1 cellular context compared by ENCODE assay signal in the genomic region with DNA sequence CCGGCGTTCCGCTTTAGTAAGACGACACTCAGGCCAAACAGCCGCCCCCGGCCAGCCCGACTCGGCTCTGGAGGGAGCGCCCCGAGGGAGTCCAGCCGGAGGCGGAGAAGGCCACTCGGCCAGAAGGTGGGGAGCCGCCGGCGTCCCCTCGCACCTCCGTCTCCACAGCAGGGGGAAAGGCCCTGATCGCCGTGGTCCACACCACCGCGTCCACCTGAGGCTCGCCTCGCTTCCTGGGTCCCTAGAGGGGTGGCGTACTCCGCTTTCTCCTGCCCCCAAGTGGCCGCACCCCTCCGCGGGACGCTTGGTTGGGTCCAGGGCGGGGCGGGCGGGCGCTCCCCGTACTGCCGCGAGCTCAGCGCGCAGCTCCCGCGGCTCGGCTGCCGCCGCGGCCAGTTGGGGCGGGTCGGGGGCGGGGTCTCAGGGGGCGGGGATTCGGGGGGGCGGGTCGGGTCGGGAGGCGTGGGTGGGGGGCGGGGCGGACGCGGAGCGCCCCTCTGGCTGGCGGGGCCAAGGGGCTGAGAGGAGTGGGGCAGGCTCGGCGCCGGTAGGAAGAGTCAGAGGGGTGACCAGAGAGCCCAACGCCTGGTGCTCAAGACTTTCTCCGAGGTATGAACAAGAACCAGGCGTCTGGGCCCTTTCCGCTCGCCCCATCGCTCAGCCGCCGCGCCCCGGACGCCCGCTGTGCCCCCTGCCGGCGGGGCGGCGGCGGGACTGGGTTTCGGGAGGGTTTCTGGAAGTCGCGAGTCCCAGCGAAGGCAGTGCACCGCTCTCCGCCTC.
A peak's percentile ranks its signal among the peaks of the same experiment; 100 is the strongest.
TF ChIP-seq lines count a peak whose summit lies in the region.

A gene (plus strand): TSS at position 523 of the 780 bp plus-strand sequence. CDS start 37,927 bp downstream, outside the sequence.

TF ChIP-seq in K562, 482 proteins besides CTCF, POLR2A, EP300 and RAD21 (continued from another document and continues in another):
- TF ChIP-seq, protein P1, sequence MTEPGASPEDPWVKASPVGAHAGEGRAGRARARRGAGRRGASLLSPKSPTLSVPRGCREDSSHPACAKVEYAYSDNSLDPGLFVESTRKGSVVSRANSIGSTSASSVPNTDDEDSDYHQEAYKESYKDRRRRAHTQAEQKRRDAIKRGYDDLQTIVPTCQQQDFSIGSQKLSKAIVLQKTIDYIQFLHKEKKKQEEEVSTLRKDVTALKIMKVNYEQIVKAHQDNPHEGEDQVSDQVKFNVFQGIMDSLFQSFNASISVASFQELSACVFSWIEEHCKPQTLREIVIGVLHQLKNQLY (CRISPR knock-in tag; conservative IDR thresholded peaks at IDR 0.05), result no peak
- TF ChIP-seq MYBL2 (IDR thresholded peaks at IDR 0.05; ENCODE audit: low read depth) (no peak), MYBL2 (CRISPR knock-in tag; IDR thresholded peaks at IDR 0.05; ENCODE audit: borderline replicate concordance) (no peak), FOXP1 (CRISPR knock-in tag; IDR thresholded peaks at IDR 0.05) (no peak), RNF2 (IDR thresholded peaks at IDR 0.05) (0 out of 2 replicates have a peak, but pooled peaks have one; percentile 26), SP1 (CRISPR knock-in tag; IDR thresholded peaks at IDR 0.05) (peak; percentile 28; the same call in 1 of the 2 replicates), HMGN3 (IDR thresholded peaks at IDR 0.05; ENCODE audit: borderline replicate concordance, extremely low read depth, insufficient read length, low read depth, low read length) (peak; percentile 50), HNRNPK (IDR thresholded peaks at IDR 0.05; ENCODE audit: low read depth, low read length, poor library complexity, severe bottlenecking) (no peak), POLR2G (IDR thresholded peaks at IDR 0.05; ENCODE audit: low read depth, low read length) (peak; percentile 85), PHF8 (IDR thresholded peaks at IDR 0.05; ENCODE audit: borderline replicate concordance, low read length) (peak; percentile 25; the same call in 1 of the 2 replicates), SIX5 (IDR thresholded peaks at IDR 0.05; ENCODE audit: borderline replicate concordance in 1 of 2, insufficient read depth in 1 of 2, low read depth in 1 of 2, low read length in 2 of 2) (peak in 1 of 2 experiments; percentile 38; a peak in 1 of 4 replicates), SREBF2 (CRISPR knock-in tag; IDR thresholded peaks at IDR 0.05) (no peak), TOE1 (IDR thresholded peaks at IDR 0.05; ENCODE audit: borderline replicate concordance) (peak; percentile 90), TOE1 (CRISPR knock-in tag; IDR thresholded peaks at IDR 0.05; ENCODE audit: borderline replicate concordance, low read depth) (no peak), ZKSCAN8 (CRISPR knock-in tag; IDR thresholded peaks at IDR 0.05) (no peak), RFX5 (IDR thresholded peaks at IDR 0.05; ENCODE audit: low read depth, low read length) (no peak), NFIX (CRISPR knock-in tag; IDR thresholded peaks at IDR 0.05; ENCODE audit: low read depth) (no peak), NONO (IDR thresholded peaks at IDR 0.05; ENCODE audit: low read depth in 2 of 2, low read length in 1 of 2) (peak in 1 of 2 experiments; percentile 99; a peak in 2 of 4 replicates), HCFC1 (IDR thresholded peaks at IDR 0.05; ENCODE audit: low read depth, low read length) (no peak), DACH1 (IDR thresholded peaks at IDR 0.05; ENCODE audit: partially characterized antibody) (no peak), NFATC3 (IDR thresholded peaks at IDR 0.05) (no peak), OTX1 (CRISPR knock-in tag; IDR thresholded peaks at IDR 0.05) (no peak), GABPA (tag; conservative IDR thresholded peaks at IDR 0.05; ENCODE audit: low read depth) (no peak), TEAD4 (IDR thresholded peaks at IDR 0.05; ENCODE audit: low read length) (no peak), TEAD4 (CRISPR knock-in tag; IDR thresholded peaks at IDR 0.05; ENCODE audit: borderline replicate concordance) (no peak), ATF7 (IDR thresholded peaks at IDR 0.05) (peak; percentile 99), RBFOX2 (IDR thresholded peaks at IDR 0.05; ENCODE audit: low read depth, low read length) (peak; percentile 79), FOXA3 (CRISPR knock-in tag; conservative IDR thresholded peaks at IDR 0.05 in 1 of 2, IDR thresholded peaks at IDR 0.05 in 1 of 2) (no peak), NCOA1 (IDR thresholded peaks at IDR 0.05; ENCODE audit: low read depth) (no peak), MTA3 (IDR thresholded peaks at IDR 0.05; ENCODE audit: borderline replicate concordance) (peak; percentile 53; the same call in 1 of the 2 replicates), JUND (IDR thresholded peaks at IDR 0.05; ENCODE audit: borderline replicate concordance, low read depth, low read length) (peak; percentile 89), JUND (tag; IDR thresholded peaks at IDR 0.05; ENCODE audit: borderline replicate concordance, low read depth, low read length) (no peak), SMC3 (conservative IDR thresholded peaks at IDR 0.05; ENCODE audit: insufficient read depth, low read depth, low read length) (0 out of 2 replicates have a peak, but pooled peaks have one; percentile 12), ZSCAN29 (IDR thresholded peaks at IDR 0.05) (no peak), CREBBP (IDR thresholded peaks at IDR 0.05; ENCODE audit: low read depth, low read length) (no peak), RBBP5 (IDR thresholded peaks at IDR 0.05; ENCODE audit: borderline replicate concordance, insufficient read depth, low read length, poor library complexity, severe bottlenecking) (peak; percentile 28)
- TF ChIP-seq, protein P2, sequence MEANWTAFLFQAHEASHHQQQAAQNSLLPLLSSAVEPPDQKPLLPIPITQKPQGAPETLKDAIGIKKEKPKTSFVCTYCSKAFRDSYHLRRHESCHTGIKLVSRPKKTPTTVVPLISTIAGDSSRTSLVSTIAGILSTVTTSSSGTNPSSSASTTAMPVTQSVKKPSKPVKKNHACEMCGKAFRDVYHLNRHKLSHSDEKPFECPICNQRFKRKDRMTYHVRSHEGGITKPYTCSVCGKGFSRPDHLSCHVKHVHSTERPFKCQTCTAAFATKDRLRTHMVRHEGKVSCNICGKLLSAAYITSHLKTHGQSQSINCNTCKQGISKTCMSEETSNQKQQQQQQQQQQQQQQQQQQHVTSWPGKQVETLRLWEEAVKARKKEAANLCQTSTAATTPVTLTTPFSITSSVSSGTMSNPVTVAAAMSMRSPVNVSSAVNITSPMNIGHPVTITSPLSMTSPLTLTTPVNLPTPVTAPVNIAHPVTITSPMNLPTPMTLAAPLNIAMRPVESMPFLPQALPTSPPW (CRISPR knock-in tag; IDR thresholded peaks at IDR 0.05), result peak; percentile 79
- TF ChIP-seq, protein P3, sequence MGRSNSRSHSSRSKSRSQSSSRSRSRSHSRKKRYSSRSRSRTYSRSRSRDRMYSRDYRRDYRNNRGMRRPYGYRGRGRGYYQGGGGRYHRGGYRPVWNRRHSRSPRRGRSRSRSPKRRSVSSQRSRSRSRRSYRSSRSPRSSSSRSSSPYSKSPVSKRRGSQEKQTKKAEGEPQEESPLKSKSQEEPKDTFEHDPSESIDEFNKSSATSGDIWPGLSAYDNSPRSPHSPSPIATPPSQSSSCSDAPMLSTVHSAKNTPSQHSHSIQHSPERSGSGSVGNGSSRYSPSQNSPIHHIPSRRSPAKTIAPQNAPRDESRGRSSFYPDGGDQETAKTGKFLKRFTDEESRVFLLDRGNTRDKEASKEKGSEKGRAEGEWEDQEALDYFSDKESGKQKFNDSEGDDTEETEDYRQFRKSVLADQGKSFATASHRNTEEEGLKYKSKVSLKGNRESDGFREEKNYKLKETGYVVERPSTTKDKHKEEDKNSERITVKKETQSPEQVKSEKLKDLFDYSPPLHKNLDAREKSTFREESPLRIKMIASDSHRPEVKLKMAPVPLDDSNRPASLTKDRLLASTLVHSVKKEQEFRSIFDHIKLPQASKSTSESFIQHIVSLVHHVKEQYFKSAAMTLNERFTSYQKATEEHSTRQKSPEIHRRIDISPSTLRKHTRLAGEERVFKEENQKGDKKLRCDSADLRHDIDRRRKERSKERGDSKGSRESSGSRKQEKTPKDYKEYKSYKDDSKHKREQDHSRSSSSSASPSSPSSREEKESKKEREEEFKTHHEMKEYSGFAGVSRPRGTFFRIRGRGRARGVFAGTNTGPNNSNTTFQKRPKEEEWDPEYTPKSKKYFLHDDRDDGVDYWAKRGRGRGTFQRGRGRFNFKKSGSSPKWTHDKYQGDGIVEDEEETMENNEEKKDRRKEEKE (IDR thresholded peaks at IDR 0.05; ENCODE audit: borderline replicate concordance in 1 of 2, control insufficient read depth in 1 of 2, low read depth in 2 of 2, low read length in 1 of 2), result peak in 1 of 2 experiments; percentile 91; a peak in 2 of 4 replicates
- TF ChIP-seq, protein P4, sequence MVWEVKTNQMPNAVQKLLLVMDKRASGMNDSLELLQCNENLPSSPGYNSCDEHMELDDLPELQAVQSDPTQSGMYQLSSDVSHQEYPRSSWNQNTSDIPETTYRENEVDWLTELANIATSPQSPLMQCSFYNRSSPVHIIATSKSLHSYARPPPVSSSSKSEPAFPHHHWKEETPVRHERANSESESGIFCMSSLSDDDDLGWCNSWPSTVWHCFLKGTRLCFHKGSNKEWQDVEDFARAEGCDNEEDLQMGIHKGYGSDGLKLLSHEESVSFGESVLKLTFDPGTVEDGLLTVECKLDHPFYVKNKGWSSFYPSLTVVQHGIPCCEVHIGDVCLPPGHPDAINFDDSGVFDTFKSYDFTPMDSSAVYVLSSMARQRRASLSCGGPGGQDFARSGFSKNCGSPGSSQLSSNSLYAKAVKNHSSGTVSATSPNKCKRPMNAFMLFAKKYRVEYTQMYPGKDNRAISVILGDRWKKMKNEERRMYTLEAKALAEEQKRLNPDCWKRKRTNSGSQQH (CRISPR knock-in tag; IDR thresholded peaks at IDR 0.05), result no peak
- TF ChIP-seq, protein P5, sequence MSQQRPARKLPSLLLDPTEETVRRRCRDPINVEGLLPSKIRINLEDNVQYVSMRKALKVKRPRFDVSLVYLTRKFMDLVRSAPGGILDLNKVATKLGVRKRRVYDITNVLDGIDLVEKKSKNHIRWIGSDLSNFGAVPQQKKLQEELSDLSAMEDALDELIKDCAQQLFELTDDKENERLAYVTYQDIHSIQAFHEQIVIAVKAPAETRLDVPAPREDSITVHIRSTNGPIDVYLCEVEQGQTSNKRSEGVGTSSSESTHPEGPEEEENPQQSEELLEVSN (IDR thresholded peaks at IDR 0.05; ENCODE audit: borderline replicate concordance in 1 of 2, extremely low read depth in 1 of 2, insufficient read depth in 1 of 2, insufficient read length in 1 of 2, low read depth in 1 of 2, low read length in 1 of 2, poor library complexity in 1 of 2, severe bottlenecking in 1 of 2), result peak in 1 of 2 experiments; percentile 2
- TF ChIP-seq, protein P6, sequence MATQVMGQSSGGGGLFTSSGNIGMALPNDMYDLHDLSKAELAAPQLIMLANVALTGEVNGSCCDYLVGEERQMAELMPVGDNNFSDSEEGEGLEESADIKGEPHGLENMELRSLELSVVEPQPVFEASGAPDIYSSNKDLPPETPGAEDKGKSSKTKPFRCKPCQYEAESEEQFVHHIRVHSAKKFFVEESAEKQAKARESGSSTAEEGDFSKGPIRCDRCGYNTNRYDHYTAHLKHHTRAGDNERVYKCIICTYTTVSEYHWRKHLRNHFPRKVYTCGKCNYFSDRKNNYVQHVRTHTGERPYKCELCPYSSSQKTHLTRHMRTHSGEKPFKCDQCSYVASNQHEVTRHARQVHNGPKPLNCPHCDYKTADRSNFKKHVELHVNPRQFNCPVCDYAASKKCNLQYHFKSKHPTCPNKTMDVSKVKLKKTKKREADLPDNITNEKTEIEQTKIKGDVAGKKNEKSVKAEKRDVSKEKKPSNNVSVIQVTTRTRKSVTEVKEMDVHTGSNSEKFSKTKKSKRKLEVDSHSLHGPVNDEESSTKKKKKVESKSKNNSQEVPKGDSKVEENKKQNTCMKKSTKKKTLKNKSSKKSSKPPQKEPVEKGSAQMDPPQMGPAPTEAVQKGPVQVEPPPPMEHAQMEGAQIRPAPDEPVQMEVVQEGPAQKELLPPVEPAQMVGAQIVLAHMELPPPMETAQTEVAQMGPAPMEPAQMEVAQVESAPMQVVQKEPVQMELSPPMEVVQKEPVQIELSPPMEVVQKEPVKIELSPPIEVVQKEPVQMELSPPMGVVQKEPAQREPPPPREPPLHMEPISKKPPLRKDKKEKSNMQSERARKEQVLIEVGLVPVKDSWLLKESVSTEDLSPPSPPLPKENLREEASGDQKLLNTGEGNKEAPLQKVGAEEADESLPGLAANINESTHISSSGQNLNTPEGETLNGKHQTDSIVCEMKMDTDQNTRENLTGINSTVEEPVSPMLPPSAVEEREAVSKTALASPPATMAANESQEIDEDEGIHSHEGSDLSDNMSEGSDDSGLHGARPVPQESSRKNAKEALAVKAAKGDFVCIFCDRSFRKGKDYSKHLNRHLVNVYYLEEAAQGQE (CRISPR knock-in tag; IDR thresholded peaks at IDR 0.05; ENCODE audit: low read depth), result no peak
- TF ChIP-seq, protein P7, sequence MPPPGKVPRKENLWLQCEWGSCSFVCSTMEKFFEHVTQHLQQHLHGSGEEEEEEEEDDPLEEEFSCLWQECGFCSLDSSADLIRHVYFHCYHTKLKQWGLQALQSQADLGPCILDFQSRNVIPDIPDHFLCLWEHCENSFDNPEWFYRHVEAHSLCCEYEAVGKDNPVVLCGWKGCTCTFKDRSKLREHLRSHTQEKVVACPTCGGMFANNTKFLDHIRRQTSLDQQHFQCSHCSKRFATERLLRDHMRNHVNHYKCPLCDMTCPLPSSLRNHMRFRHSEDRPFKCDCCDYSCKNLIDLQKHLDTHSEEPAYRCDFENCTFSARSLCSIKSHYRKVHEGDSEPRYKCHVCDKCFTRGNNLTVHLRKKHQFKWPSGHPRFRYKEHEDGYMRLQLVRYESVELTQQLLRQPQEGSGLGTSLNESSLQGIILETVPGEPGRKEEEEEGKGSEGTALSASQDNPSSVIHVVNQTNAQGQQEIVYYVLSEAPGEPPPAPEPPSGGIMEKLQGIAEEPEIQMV (tag; conservative IDR thresholded peaks at IDR 0.05; ENCODE audit: low read depth), result no peak
- TF ChIP-seq, protein P8, sequence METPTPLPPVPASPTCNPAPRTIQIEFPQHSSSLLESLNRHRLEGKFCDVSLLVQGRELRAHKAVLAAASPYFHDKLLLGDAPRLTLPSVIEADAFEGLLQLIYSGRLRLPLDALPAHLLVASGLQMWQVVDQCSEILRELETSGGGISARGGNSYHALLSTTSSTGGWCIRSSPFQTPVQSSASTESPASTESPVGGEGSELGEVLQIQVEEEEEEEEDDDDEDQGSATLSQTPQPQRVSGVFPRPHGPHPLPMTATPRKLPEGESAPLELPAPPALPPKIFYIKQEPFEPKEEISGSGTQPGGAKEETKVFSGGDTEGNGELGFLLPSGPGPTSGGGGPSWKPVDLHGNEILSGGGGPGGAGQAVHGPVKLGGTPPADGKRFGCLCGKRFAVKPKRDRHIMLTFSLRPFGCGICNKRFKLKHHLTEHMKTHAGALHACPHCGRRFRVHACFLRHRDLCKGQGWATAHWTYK (CRISPR knock-in tag; IDR thresholded peaks at IDR 0.05), result 0 out of 2 replicates have a peak, but pooled peaks have one; percentile 37
